ENCODE assay signal across 14 cellular contexts in genomic region chr14:74503256-74503972, GRCh38.
"Had no signal": no experiment of that assay in that cellular context is flagged by ENCODE, and none has a peak within 500 bp of the region (broad histone marks: within the 10 kb centered on the region; RNA-seq: fewer than 3 reads in every experiment).

No MANE protein-coding gene starts in this region.

- H3K4me3 Mint-ChIP-seq: activated naive CD8-positive, alpha-beta T cell treated with anti-CD3 and anti-CD28 coated beads, Interleukin-2, amount 50 U/mL, for 24 hours; naive thymus-derived CD4-positive, alpha-beta T cell; neural progenitor cell; stimulated activated memory B cell treated with anti-CD40 and anti-IgM and Interleukin-4, amounts not matched to agents 10 μg/mL and 1 μg/mL and 100 μg/mL, for 72 hours had no signal

- H3K36me3 Mint-ChIP-seq: neural progenitor cell; stimulated activated memory B cell treated with anti-CD40 and anti-IgM and Interleukin-4, amounts not matched to agents 10 μg/mL and 1 μg/mL and 100 μg/mL, for 72 hours had no signal

- DNase-seq: activated CD4-positive, alpha-beta T cell treated with anti-CD3 and anti-CD28 coated beads, Interleukin-2, amount 50 U/mL, for 4 hours; activated naive CD8-positive, alpha-beta T cell treated with anti-CD3 and anti-CD28 coated beads, Interleukin-2, amount 50 U/mL, for 24 hours; anterior cingulate cortex; kidney; left ventricle myocardium inferior; mesendoderm; naive thymus-derived CD4-positive, alpha-beta T cell; pancreas; sigmoid colon; stimulated activated CD4-positive, alpha-beta T cell treated with anti-CD3 and anti-CD28 coated beads, Interleukin-4, amount 100 ng/mL, for 24 hours; T-helper 2 cell; WERI-Rb-1 had no signal

- H3K4me1 Mint-ChIP-seq: activated naive CD8-positive, alpha-beta T cell treated with anti-CD3 and anti-CD28 coated beads, Interleukin-2, amount 50 U/mL, for 24 hours had no signal

- H3K9me3 Mint-ChIP-seq: activated naive CD8-positive, alpha-beta T cell treated with anti-CD3 and anti-CD28 coated beads, Interleukin-2, amount 50 U/mL, for 24 hours; naive thymus-derived CD4-positive, alpha-beta T cell; neural progenitor cell; stimulated activated memory B cell treated with anti-CD40 and anti-IgM and Interleukin-4, amounts not matched to agents 10 μg/mL and 1 μg/mL and 100 μg/mL, for 72 hours had no signal

- H3K27me3 Mint-ChIP-seq: activated naive CD8-positive, alpha-beta T cell treated with anti-CD3 and anti-CD28 coated beads, Interleukin-2, amount 50 U/mL, for 24 hours; stimulated activated memory B cell treated with anti-CD40 and anti-IgM and Interleukin-4, amounts not matched to agents 10 μg/mL and 1 μg/mL and 100 μg/mL, for 72 hours had no signal

- H3K27ac Mint-ChIP-seq: activated naive CD8-positive, alpha-beta T cell treated with anti-CD3 and anti-CD28 coated beads, Interleukin-2, amount 50 U/mL, for 24 hours; stimulated activated memory B cell treated with anti-CD40 and anti-IgM and Interleukin-4, amounts not matched to agents 10 μg/mL and 1 μg/mL and 100 μg/mL, for 72 hours had no signal

- ATAC-seq: activated naive CD8-positive, alpha-beta T cell treated with anti-CD3 and anti-CD28 coated beads, Interleukin-2, amount 50 U/mL, for 24 hours; naive thymus-derived CD4-positive, alpha-beta T cell; pancreas; stimulated activated memory B cell treated with anti-CD40 and anti-IgM and Interleukin-4, amounts not matched to agents 10 μg/mL and 1 μg/mL and 100 μg/mL, for 72 hours had no signal
